Comparison of ENCODE assay signal across 1 cellular context in the genomic region with DNA sequence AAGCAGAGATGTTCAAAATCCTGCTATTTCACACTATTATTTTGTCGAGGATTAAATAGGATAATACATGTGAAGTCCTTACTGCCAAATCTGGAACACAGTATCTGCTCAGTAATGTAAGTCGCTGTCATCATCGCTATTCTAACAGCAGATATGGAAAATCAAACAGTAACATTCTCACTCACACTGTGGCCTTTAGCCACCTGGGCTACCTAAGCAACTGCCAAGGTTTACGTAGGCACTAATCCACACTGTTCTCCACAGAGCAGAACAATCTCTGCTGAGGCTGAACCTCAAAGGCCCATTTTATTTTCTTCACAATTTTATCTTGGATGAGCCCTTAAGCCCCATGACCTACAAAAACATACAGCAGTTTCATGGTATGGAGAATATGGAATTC.
TF ChIP-seq lines count a peak whose summit lies in the region.

No MANE protein-coding gene starts in this region.

TF ChIP-seq in IMR-90, 13 proteins besides CTCF, POLR2A, EP300 and RAD21:
- TF ChIP-seq RCOR1 (IDR thresholded peaks at IDR 0.05; ENCODE audit: insufficient replicate concordance, low read length) (no peak), MXI1 (IDR thresholded peaks at IDR 0.05; ENCODE audit: borderline replicate concordance, low read depth, low read length) (no peak), MAFK (IDR thresholded peaks at IDR 0.05; ENCODE audit: low read depth, low read length) (no peak), SMC3 (IDR thresholded peaks at IDR 0.05; ENCODE audit: low read depth, low read length) (no peak), BHLHE40 (IDR thresholded peaks at IDR 0.05; ENCODE audit: low read depth, low read length) (no peak), FOS (IDR thresholded peaks at IDR 0.05; ENCODE audit: low read depth, low read length) (no peak), NFE2L2 (IDR thresholded peaks at IDR 0.05; ENCODE audit: low read depth, low read length) (no peak), MAZ (IDR thresholded peaks at IDR 0.05; ENCODE audit: borderline replicate concordance, low read depth, low read length) (no peak), CEBPB (IDR thresholded peaks at IDR 0.05; ENCODE audit: low read depth, low read length) (no peak), CHD1 (IDR thresholded peaks at IDR 0.05; ENCODE audit: low read depth, low read length) (no peak), RFX5 (IDR thresholded peaks at IDR 0.05; ENCODE audit: low read depth, low read length) (no peak)
- TF ChIP-seq, protein P1, sequence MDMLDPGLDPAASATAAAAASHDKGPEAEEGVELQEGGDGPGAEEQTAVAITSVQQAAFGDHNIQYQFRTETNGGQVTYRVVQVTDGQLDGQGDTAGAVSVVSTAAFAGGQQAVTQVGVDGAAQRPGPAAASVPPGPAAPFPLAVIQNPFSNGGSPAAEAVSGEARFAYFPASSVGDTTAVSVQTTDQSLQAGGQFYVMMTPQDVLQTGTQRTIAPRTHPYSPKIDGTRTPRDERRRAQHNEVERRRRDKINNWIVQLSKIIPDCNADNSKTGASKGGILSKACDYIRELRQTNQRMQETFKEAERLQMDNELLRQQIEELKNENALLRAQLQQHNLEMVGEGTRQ (IDR thresholded peaks at IDR 0.05; ENCODE audit: low read depth, low read length), result no peak
- TF ChIP-seq, protein P2, sequence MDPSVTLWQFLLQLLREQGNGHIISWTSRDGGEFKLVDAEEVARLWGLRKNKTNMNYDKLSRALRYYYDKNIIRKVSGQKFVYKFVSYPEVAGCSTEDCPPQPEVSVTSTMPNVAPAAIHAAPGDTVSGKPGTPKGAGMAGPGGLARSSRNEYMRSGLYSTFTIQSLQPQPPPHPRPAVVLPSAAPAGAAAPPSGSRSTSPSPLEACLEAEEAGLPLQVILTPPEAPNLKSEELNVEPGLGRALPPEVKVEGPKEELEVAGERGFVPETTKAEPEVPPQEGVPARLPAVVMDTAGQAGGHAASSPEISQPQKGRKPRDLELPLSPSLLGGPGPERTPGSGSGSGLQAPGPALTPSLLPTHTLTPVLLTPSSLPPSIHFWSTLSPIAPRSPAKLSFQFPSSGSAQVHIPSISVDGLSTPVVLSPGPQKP (IDR thresholded peaks at IDR 0.05; ENCODE audit: borderline replicate concordance, low read depth, low read length), result no peak
